In genomic region chr2:212921711-212922110, GRCh38 we compare ENCODE assay signal across 22 cellular contexts.
"Had no signal": no experiment of that assay in that cellular context is flagged by ENCODE, and none has a peak within 500 bp of the region (broad histone marks: within the 10 kb centered on the region; RNA-seq: fewer than 3 reads in every experiment).

No MANE protein-coding gene starts in this region.

- H3K27me3 ChIP-seq: brain microvascular endothelial cell had no signal

- DNase-seq: activated CD4-positive, alpha-beta T cell treated with anti-CD3 and anti-CD28 coated beads for 48 hours; activated CD4-positive, alpha-beta T cell treated with anti-CD3 and anti-CD28 coated beads, Interleukin-2, amount 50 U/mL, for 1 hour; activated CD4-positive, alpha-beta T cell treated with anti-CD3 and anti-CD28 coated beads, Interleukin-2, amount 50 U/mL, for 48 hours; activated CD8-positive, alpha-beta memory T cell treated with anti-CD3 and anti-CD28 coated beads for 24 hours; activated CD8-positive, alpha-beta T cell treated with anti-CD3 and anti-CD28 coated beads for 36 hours; activated effector memory CD4-positive, alpha-beta T cell treated with Interleukin-2 at 50 U/mL for 16 hours; activated gamma-delta T cell treated with Interleukin-2 at 50 U/mL for 16 hours; activated naive CD4-positive, alpha-beta T cell treated with anti-CD3 and anti-CD28 coated beads, Interleukin-2, amount 50 U/mL, for 16 hours; activated naive CD4-positive, alpha-beta T cell treated with Interleukin-2 at 50 U/mL for 16 hours; activated T-cell treated with anti-CD3 and anti-CD28 coated beads, Interleukin-2, amount 50 U/mL, for 4 hours; amniotic stem cell; anterior cingulate cortex; brain microvascular endothelial cell; caudate nucleus; cortex of kidney; dermis blood vessel endothelial cell; effector CD4-positive, alpha-beta T cell; effector memory CD8-positive, alpha-beta T cell; foreskin fibroblast; head of caudate nucleus; T-helper 2 cell had no signal

- H3K36me3 ChIP-seq: brain microvascular endothelial cell had no signal

- ATAC-seq: activated CD8-positive, alpha-beta T cell treated with anti-CD3 and anti-CD28 coated beads for 36 hours; activated T-cell treated with anti-CD3 and anti-CD28 coated beads, Interleukin-2, amount 50 U/mL, for 4 hours; activated T-helper 17 cell treated with anti-CD3 and anti-CD28 coated beads, Interleukin-2, amount 50 U/mL, for 72 hours; effector memory CD8-positive, alpha-beta T cell had no signal

- H3K27ac ChIP-seq: brain microvascular endothelial cell had no signal
